ENCODE assay signal across 8 cellular contexts in genomic region chr4:87424032-87424543, GRCh38. TPM values are rescaled to one million over a fixed set of nuclear protein-coding genes. Genes with fewer than 3 reads are reported as not detected.
DNase-seq lines count a peak whose midpoint lies in the region; ATAC-seq and TF ChIP-seq lines count a peak whose summit lies in the region.
"Not testable (repeated sequence)": the region's sequence is repeated elsewhere in the genome, so short reads cannot be mapped to it uniquely, and the experiment has no call there.

No MANE protein-coding gene starts in this region.

- not testable (repeated sequence) for H3K9me2 ChIP-seq in PC-9 (ENCODE audit: insufficient read depth)

- not testable (repeated sequence) for H2AFZ ChIP-seq in PC-9

- peaks cover 37% of the 10 kb centered on the region for H3K79me2 ChIP-seq in PC-9 (ENCODE audit: low read depth)

- H3K9me3 Mint-ChIP-seq in CD4-positive, CD25-positive, alpha-beta regulatory T cell; activated T-helper 2 cell treated with anti-CD3 and anti-CD28 coated beads, Interferon-gamma antibody, Interleukin-2, Interleukin-4, amounts not matched to agents 10 μg/mL and 5 μg/mL and 100 μg/mL, durations not matched to agents 14 hours and 24 hours and 36 hours; naive thymus-derived CD4-positive, alpha-beta T cell; stimulated activated naive B cell treated with anti-CD40 and anti-IgM and Interleukin-4, amounts not matched to agents 10 μg/mL and 1 μg/mL and 100 μg/mL, for 72 hours: not testable (repeated sequence)

- H3K4me2 ChIP-seq in PC-9: peak overlapping the region; percentile 88

- not testable (repeated sequence) for H3K27me3 Mint-ChIP-seq in CD4-positive, CD25-positive, alpha-beta regulatory T cell; activated T-helper 2 cell treated with anti-CD3 and anti-CD28 coated beads, Interferon-gamma antibody, Interleukin-2, Interleukin-4, amounts not matched to agents 10 μg/mL and 5 μg/mL and 100 μg/mL, durations not matched to agents 14 hours and 24 hours and 36 hours (ENCODE audit: low read depth); naive thymus-derived CD4-positive, alpha-beta T cell; stimulated activated naive B cell treated with anti-CD40 and anti-IgM and Interleukin-4, amounts not matched to agents 10 μg/mL and 1 μg/mL and 100 μg/mL, for 72 hours

- CTCF ChIA-PET in PC-9 (lab: Charles Lee); naive thymus-derived CD4-positive, alpha-beta T cell (lab: Charles Lee): not testable (repeated sequence)

- H3K27ac Mint-ChIP-seq in CD4-positive, CD25-positive, alpha-beta regulatory T cell: peak overlapping the region; percentile 39 to 80 (median 72)
- not testable (repeated sequence) for H3K27ac Mint-ChIP-seq in activated T-helper 2 cell treated with anti-CD3 and anti-CD28 coated beads, Interferon-gamma antibody, Interleukin-2, Interleukin-4, amounts not matched to agents 10 μg/mL and 5 μg/mL and 100 μg/mL, durations not matched to agents 14 hours and 24 hours and 36 hours; stimulated activated naive B cell treated with anti-CD40 and anti-IgM and Interleukin-4, amounts not matched to agents 10 μg/mL and 1 μg/mL and 100 μg/mL, for 72 hours
- peak overlapping the region in 7 of 9 donors; percentile 63 to 100 (median 98) for H3K27ac Mint-ChIP-seq in naive thymus-derived CD4-positive, alpha-beta T cell

- TF ChIP-seq CTCF in PC-9 (conservative IDR thresholded peaks at IDR 0.05); coronary artery (IDR thresholded peaks at IDR 0.05); right atrium auricular region (IDR thresholded peaks at IDR 0.05): not testable (repeated sequence)

- peak overlapping the region; percentile 98 for H3K4me3 ChIP-seq in CD4-positive, CD25-positive, alpha-beta regulatory T cell (ENCODE audit: low read depth, low read length)
- peak overlapping the region; percentile 88 for H3K4me3 ChIP-seq in HUES48 (ENCODE audit: low read depth, low read length)
- H3K4me3 ChIP-seq in PC-9: peak overlapping the region; percentile 87; the same call in 1 of the 2 replicates
- peak overlapping the region; percentile 83 for H3K4me3 ChIP-seq in coronary artery
- H3K4me3 ChIP-seq in right atrium auricular region: peak overlapping the region; percentile 72 to 79
- H3K4me3 ChIP-seq in naive thymus-derived CD4-positive, alpha-beta T cell (ENCODE audit: low read length): peak overlapping the region; percentile 38

- DNase-seq in CD4-positive, CD25-positive, alpha-beta regulatory T cell; PC-9; activated T-helper 2 cell treated with anti-CD3 and anti-CD28 coated beads, Interferon-gamma antibody, Interleukin-2, Interleukin-4, amounts not matched to agents 10 μg/mL and 5 μg/mL and 100 μg/mL, durations not matched to agents 14 hours and 24 hours and 36 hours (ENCODE audit: low spot score); coronary artery (ENCODE audit: low spot score); right atrium auricular region (ENCODE audit: low spot score); naive thymus-derived CD4-positive, alpha-beta T cell; stimulated activated naive B cell treated with anti-CD40 and anti-IgM and Interleukin-4, amounts not matched to agents 10 μg/mL and 1 μg/mL and 100 μg/mL, for 72 hours: not testable (repeated sequence)

- peak overlapping the region; percentile 74 to 98 (median 92) for H3K4me3 Mint-ChIP-seq in CD4-positive, CD25-positive, alpha-beta regulatory T cell
- H3K4me3 Mint-ChIP-seq in activated T-helper 2 cell treated with anti-CD3 and anti-CD28 coated beads, Interferon-gamma antibody, Interleukin-2, Interleukin-4, amounts not matched to agents 10 μg/mL and 5 μg/mL and 100 μg/mL, durations not matched to agents 14 hours and 24 hours and 36 hours (ENCODE audit: low read depth): peak overlapping the region; percentile 81
- H3K4me3 Mint-ChIP-seq in naive thymus-derived CD4-positive, alpha-beta T cell: peak overlapping the region; percentile 76 to 100 (median 98)
- peak overlapping the region; percentile 78 to 99 for H3K4me3 Mint-ChIP-seq in stimulated activated naive B cell treated with anti-CD40 and anti-IgM and Interleukin-4, amounts not matched to agents 10 μg/mL and 1 μg/mL and 100 μg/mL, for 72 hours

- H3K36me3 Mint-ChIP-seq in CD4-positive, CD25-positive, alpha-beta regulatory T cell; activated T-helper 2 cell treated with anti-CD3 and anti-CD28 coated beads, Interferon-gamma antibody, Interleukin-2, Interleukin-4, amounts not matched to agents 10 μg/mL and 5 μg/mL and 100 μg/mL, durations not matched to agents 14 hours and 24 hours and 36 hours (ENCODE audit: low read depth); naive thymus-derived CD4-positive, alpha-beta T cell; stimulated activated naive B cell treated with anti-CD40 and anti-IgM and Interleukin-4, amounts not matched to agents 10 μg/mL and 1 μg/mL and 100 μg/mL, for 72 hours: not testable (repeated sequence)

- peaks cover 28% of the 10 kb centered on the region for H3K4me1 ChIP-seq in CD4-positive, CD25-positive, alpha-beta regulatory T cell (ENCODE audit: control insufficient read depth, insufficient read depth, low read length, poor library complexity, severe bottlenecking)
- peaks cover 27% of the 10 kb centered on the region for H3K4me1 ChIP-seq in HUES48 (ENCODE audit: control insufficient read depth, insufficient read depth, low read length)
- H3K4me1 ChIP-seq in PC-9 (replicated peaks; ENCODE audit: insufficient read depth): peaks cover 13% of the 10 kb centered on the region; the same call in 1 of the 2 replicates
- peaks cover 0 to 29% of the 10 kb centered on the region in 2 donors for H3K4me1 ChIP-seq in right atrium auricular region
- H3K4me1 ChIP-seq in naive thymus-derived CD4-positive, alpha-beta T cell (ENCODE audit: control insufficient read depth in 2 of 2, insufficient read depth in 2 of 2, low read length in 2 of 2): peaks cover 17% of the 10 kb centered on the region in 2 donors

- H3K9me3 ChIP-seq in CD4-positive, CD25-positive, alpha-beta regulatory T cell (ENCODE audit: control insufficient read depth in 2 of 2, low read length in 2 of 2); HUES48 (ENCODE audit: control insufficient read depth, insufficient read depth, low read length); PC-9 (ENCODE audit: insufficient read depth, low read depth); right atrium auricular region; naive thymus-derived CD4-positive, alpha-beta T cell (ENCODE audit: control insufficient read depth in 2 of 3, low read length in 3 of 3): not testable (repeated sequence)

- not testable (repeated sequence) for H3K27ac ChIP-seq in CD4-positive, CD25-positive, alpha-beta regulatory T cell (ENCODE audit: insufficient read depth, low read length, poor library complexity, severe bottlenecking); HUES48 (ENCODE audit: low read depth, low read length); PC-9; coronary artery; right atrium auricular region
- H3K27ac ChIP-seq in naive thymus-derived CD4-positive, alpha-beta T cell (ENCODE audit: low read depth, low read length): peak overlapping the region; percentile 85

- not testable (repeated sequence) for H4K20me1 ChIP-seq in PC-9 (ENCODE audit: insufficient read depth)

- H3K9ac ChIP-seq in HUES48 (ENCODE audit: low read depth, low read length): not testable (repeated sequence)

- peaks cover 9 to 60% (median 39%) of the 10 kb centered on the region in 4 donors for H3K4me1 Mint-ChIP-seq in CD4-positive, CD25-positive, alpha-beta regulatory T cell
- H3K4me1 Mint-ChIP-seq in activated T-helper 2 cell treated with anti-CD3 and anti-CD28 coated beads, Interferon-gamma antibody, Interleukin-2, Interleukin-4, amounts not matched to agents 10 μg/mL and 5 μg/mL and 100 μg/mL, durations not matched to agents 14 hours and 24 hours and 36 hours (ENCODE audit: low read depth): peaks cover 20% of the 10 kb centered on the region
- peaks cover 20 to 76% (median 62%) of the 10 kb centered on the region in 7 donors for H3K4me1 Mint-ChIP-seq in naive thymus-derived CD4-positive, alpha-beta T cell
- peaks cover 5 to 26% of the 10 kb centered on the region in 2 donors for H3K4me1 Mint-ChIP-seq in stimulated activated naive B cell treated with anti-CD40 and anti-IgM and Interleukin-4, amounts not matched to agents 10 μg/mL and 1 μg/mL and 100 μg/mL, for 72 hours

- H3K36me3 ChIP-seq in CD4-positive, CD25-positive, alpha-beta regulatory T cell (ENCODE audit: control insufficient read depth, insufficient read depth, low read length); HUES48 (ENCODE audit: control insufficient read depth, insufficient read depth, low read length); PC-9 (ENCODE audit: low read depth); right atrium auricular region; naive thymus-derived CD4-positive, alpha-beta T cell (ENCODE audit: control insufficient read depth in 2 of 3, insufficient read depth in 3 of 3, low read length in 3 of 3): not testable (repeated sequence)

- H3F3A ChIP-seq in PC-9 (ENCODE audit: insufficient read depth, low read depth): not testable (repeated sequence)

- POLR2A ChIA-PET in PC-9 (lab: Charles Lee; ENCODE audit: unreplicated experiment): interaction anchor here (0.6 kb wide), 1 partner anchor 89 kb away, joined by 8 read pairs; no protein-coding TSS in a partner anchor
- POLR2A ChIA-PET in naive thymus-derived CD4-positive, alpha-beta T cell (lab: Charles Lee): interaction anchor here (4.8 kb wide), 1 partner anchor 33 kb away, joined by 53 read pairs; the partner anchor contains the start of gene HSD17B11

- intact Hi-C loops in PC-9 (cut with micrococcal nuclease; ENCODE audit: unreplicated experiment); activated T-helper 2 cell treated with anti-CD3 and anti-CD28 coated beads, Interferon-gamma antibody, Interleukin-2, Interleukin-4, amounts not matched to agents 10 μg/mL and 5 μg/mL and 100 μg/mL, durations not matched to agents 14 hours and 24 hours and 36 hours (cut with micrococcal nuclease): not testable (repeated sequence)
- intact Hi-C loops in naive thymus-derived CD4-positive, alpha-beta T cell (cut with micrococcal nuclease): loop anchor here in 1 of 2 donors (5.0 to 10.0 kb wide), 3 partner anchors 419 to 1873 kb away; partner anchors contain the start of gene PPM1K

- not testable (repeated sequence) for ATAC-seq in CD4-positive, CD25-positive, alpha-beta regulatory T cell (ENCODE audit: low read depth in 2 of 2); naive thymus-derived CD4-positive, alpha-beta T cell; stimulated activated naive B cell treated with anti-CD40 and anti-IgM and Interleukin-4, amounts not matched to agents 10 μg/mL and 1 μg/mL and 100 μg/mL, for 72 hours (replicated peaks)

- not testable (repeated sequence) for BruUV-seq in PC-9 (replicated peaks; lab: Mats Ljungman, UMichigan)

- not testable (repeated sequence) for H3K27me3 ChIP-seq in CD4-positive, CD25-positive, alpha-beta regulatory T cell (ENCODE audit: control insufficient read depth, insufficient read depth, low read length); HUES48 (ENCODE audit: control insufficient read depth, insufficient read depth, low read length); PC-9 (ENCODE audit: insufficient read depth, low read depth); right atrium auricular region; naive thymus-derived CD4-positive, alpha-beta T cell (ENCODE audit: control insufficient read depth in 2 of 2, insufficient read depth in 2 of 2, low read length in 2 of 2)

RNA-seq across cellular contexts. Expression of gene NUDT9, which starts 1.7 kb away (rescaled TPM):
- 12.5 TPM for total RNA-seq in CD4-positive, CD25-positive, alpha-beta regulatory T cell
- 10 to 100 TPM; 16.8 to 23.1 (median 21.0) TPM for polyA plus RNA-seq in CD4-positive, CD25-positive, alpha-beta regulatory T cell
- total RNA-seq in PC-9 (2021) (14.7 and 15.3 TPM in 2 replicates), right atrium auricular region (10 to 100 TPM; 17.2 to 17.6 TPM)
- total RNA-seq in activated T-helper 2 cell treated with anti-CD3 and anti-CD28 coated beads, Interferon-gamma antibody, Interleukin-2, Interleukin-4, amounts not matched to agents 10 μg/mL and 5 μg/mL and 100 μg/mL, durations not matched to agents 14 hours and 24 hours and 36 hours: 12.0 and 12.1 TPM in 2 replicates
- total RNA-seq in naive thymus-derived CD4-positive, alpha-beta T cell: 10 to 100 TPM in 4 of 5 experiments, 1 to 10 TPM in 1; 9.7 to 18.1 (median 10.5) TPM
- polyA plus RNA-seq in naive thymus-derived CD4-positive, alpha-beta T cell: 10 to 100 TPM; 21.1 to 22.8 TPM

RNA-seq across cellular contexts. Expression of gene HSD17B11, which starts 33.1 kb away (rescaled TPM):
- total RNA-seq in CD4-positive, CD25-positive, alpha-beta regulatory T cell: 41.0 TPM
- 100 to 1,000 TPM in 3 of 4 donors, 10 to 100 TPM in 1; 93.7 to 139 (median 104) TPM for polyA plus RNA-seq in CD4-positive, CD25-positive, alpha-beta regulatory T cell
- total RNA-seq in PC-9 (2021) (26.9 and 30.5 TPM in 2 replicates), right atrium auricular region (10 to 100 TPM; 32.4 to 33.8 TPM)
- total RNA-seq in activated T-helper 2 cell treated with anti-CD3 and anti-CD28 coated beads, Interferon-gamma antibody, Interleukin-2, Interleukin-4, amounts not matched to agents 10 μg/mL and 5 μg/mL and 100 μg/mL, durations not matched to agents 14 hours and 24 hours and 36 hours: 14.2 and 14.8 TPM in 2 replicates
- 10 to 100 TPM; 34.3 to 74.4 (median 61.0) TPM for total RNA-seq in naive thymus-derived CD4-positive, alpha-beta T cell
- polyA plus RNA-seq in naive thymus-derived CD4-positive, alpha-beta T cell: 10 to 100 TPM; 75.0 to 76.2 TPM

Comparison
In these comparisons a context has a peak if more than half of its experiments do, and no peak if none do; other contexts are left out.
1. H3K4me3 ChIP-seq: peak in every context shown above with its lines; median percentile 98 in CD4-positive, CD25-positive, alpha-beta regulatory T cell; 88 in HUES48; 87 in PC-9; 83 in coronary artery; 76 in right atrium auricular region; 38 in naive thymus-derived CD4-positive, alpha-beta T cell.